ENCODE assay signal across 11 cellular contexts in the genomic region with DNA sequence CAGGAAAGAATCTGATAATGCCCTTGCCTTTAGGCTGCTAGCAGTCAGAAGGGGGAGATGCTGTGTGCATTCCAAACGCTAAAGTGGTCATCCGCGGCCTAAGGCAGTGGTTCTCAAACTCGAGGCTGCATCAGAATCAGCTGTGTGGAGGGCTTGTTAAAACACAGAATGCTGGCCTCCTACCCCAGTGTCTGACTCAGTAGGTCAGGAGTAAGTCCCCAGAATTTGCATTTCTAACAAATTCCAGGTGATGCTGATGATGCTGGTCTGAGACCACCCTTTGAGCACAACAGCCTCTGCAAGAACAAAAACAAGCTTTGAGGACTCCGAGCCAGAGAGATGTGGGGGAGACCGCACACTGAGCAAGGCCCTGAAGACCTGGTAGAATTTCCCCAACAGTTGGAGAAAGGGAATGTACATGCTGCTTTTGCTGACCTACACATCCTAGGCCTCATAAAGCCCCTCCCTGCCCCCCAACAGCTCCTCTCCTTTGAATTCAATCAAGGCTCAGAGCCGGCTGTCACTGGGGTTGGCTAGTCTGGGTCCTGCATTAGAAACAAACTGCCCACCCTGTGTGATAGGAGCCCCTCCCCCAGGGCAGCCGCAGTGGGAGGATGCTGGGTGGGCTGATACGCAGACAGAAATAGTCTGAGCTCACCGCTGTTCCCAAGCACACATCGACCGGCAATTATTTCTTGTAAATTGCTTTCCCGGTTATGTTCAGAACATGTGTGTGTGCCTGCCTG. TPM values are rescaled to one million over a fixed set of nuclear protein-coding genes. Genes with fewer than 3 reads are reported as not detected.
A peak's percentile ranks its signal among the peaks of the same experiment; 100 is the strongest.
DNase-seq lines count a peak whose midpoint lies in the region; ATAC-seq and TF ChIP-seq lines count a peak whose summit lies in the region.
"Had no signal": no experiment of that assay in that cellular context is flagged by ENCODE, and none has a peak within 500 bp of the region (broad histone marks: within the 10 kb centered on the region; RNA-seq: fewer than 3 reads in every experiment).

No MANE protein-coding gene starts in this region.

- peaks cover 7% of the 10 kb centered on the region for H3K36me3 ChIP-seq in CD8-positive, alpha-beta T cell (ENCODE audit: insufficient read depth, low read length)
- H3K36me3 ChIP-seq in mesendoderm (ENCODE audit: control insufficient read depth, insufficient read depth, low read length): no peaks in the 10 kb centered on the region

- intact Hi-C loops in CD8-positive, alpha-beta T cell (cut with DNase I, micrococcal nuclease): no loop called here

- H3K27ac Mint-ChIP-seq in CD8-positive, alpha-beta T cell: peak overlapping the region; percentile 65
- peak overlapping the region; percentile 27 for H3K27ac Mint-ChIP-seq in activated CD8-positive, alpha-beta T cell treated with anti-CD3 and anti-CD28 coated beads, Interleukin-2, amount 10 ng/mL, durations not matched to agents 7 days and 5 days

- H3K4me1 Mint-ChIP-seq in CD8-positive, alpha-beta T cell (ENCODE audit: low read depth): peaks cover 12% of the 10 kb centered on the region
- H3K4me1 Mint-ChIP-seq in activated CD8-positive, alpha-beta T cell treated with anti-CD3 and anti-CD28 coated beads, Interleukin-2, amount 10 ng/mL, durations not matched to agents 7 days and 5 days (ENCODE audit: low read depth): peaks cover 14% of the 10 kb centered on the region

- H3K18ac ChIP-seq in mesendoderm (ENCODE audit: low read length): no peak overlapping the region

- no peak overlapping the region for H3K4me3 Mint-ChIP-seq in CD8-positive, alpha-beta T cell
- H3K4me3 Mint-ChIP-seq in activated CD8-positive, alpha-beta T cell treated with anti-CD3 and anti-CD28 coated beads, Interleukin-2, amount 10 ng/mL, durations not matched to agents 7 days and 5 days: no peak overlapping the region

- H3K4me3 ChIP-seq in CD8-positive, alpha-beta T cell (ENCODE audit: low read depth, low read length): no peak overlapping the region
- no peak overlapping the region for H3K4me3 ChIP-seq in mesendoderm (ENCODE audit: low read length)

- H2AK5ac ChIP-seq in mesendoderm (ENCODE audit: low read length): no peak overlapping the region

- no peak overlapping the region for H3K27ac ChIP-seq in CD8-positive, alpha-beta T cell (ENCODE audit: low read depth, low read length)
- peak overlapping the region; percentile 46 for H3K27ac ChIP-seq in mesendoderm (ENCODE audit: low read depth, low read length)

- CTCF ChIA-PET in CD8-positive, alpha-beta T cell (lab: Charles Lee): interaction anchor here (1.4 kb wide), 1 partner anchor 18 kb away, joined by 3 read pairs; no protein-coding TSS in a partner anchor
- CTCF ChIA-PET in activated CD8-positive, alpha-beta T cell treated with anti-CD3 and anti-CD28 coated beads, Interleukin-2, amount 10 ng/mL, durations not matched to agents 7 days and 5 days (lab: Charles Lee): interaction anchor here (1.1 to 3.9 kb wide), 2 partner anchors 18 to 26 kb away, joined by 3 to 16 read pairs; partner anchors contain the start of gene SHISAL2A

- POLR2A ChIA-PET in CD8-positive, alpha-beta T cell (lab: Charles Lee): interaction anchor here (1.2 kb wide), 1 partner anchor 11 kb away, joined by 3 read pairs; no protein-coding TSS in a partner anchor
- POLR2A ChIA-PET in activated CD8-positive, alpha-beta T cell treated with anti-CD3 and anti-CD28 coated beads, Interleukin-2, amount 10 ng/mL, durations not matched to agents 7 days and 5 days (lab: Charles Lee): interaction anchor here (1.1 to 2.7 kb wide), 4 partner anchors 9 to 256 kb away, joined by 3 to 10 read pairs (median 6); partner anchors contain the start of genes ORC1 and PRPF38A

- H3K27me3 Mint-ChIP-seq in CD8-positive, alpha-beta T cell (ENCODE audit: low read depth): no peaks in the 10 kb centered on the region
- H3K27me3 Mint-ChIP-seq in activated CD8-positive, alpha-beta T cell treated with anti-CD3 and anti-CD28 coated beads, Interleukin-2, amount 10 ng/mL, durations not matched to agents 7 days and 5 days (ENCODE audit: low read depth): no peaks in the 10 kb centered on the region

- H2BK5ac ChIP-seq in mesendoderm (ENCODE audit: low read length): no peak overlapping the region

- DNase-seq in CD8-positive, alpha-beta T cell: no peak
- DNase-seq in activated CD8-positive, alpha-beta T cell treated with anti-CD3 and anti-CD28 coated beads, Interleukin-2, amount 10 ng/mL, durations not matched to agents 7 days and 5 days: no peak
- DNase-seq in mesendoderm: peak; percentile 82
- DNase-seq in putamen (ENCODE audit: low spot score): no peak
- DNase-seq in HPDE6-E6E7 (ENCODE audit: extremely low spot score): no peak
- DNase-seq: effector memory CD4-positive, alpha-beta T cell; NCI-H2171 had no signal

- H4K8ac ChIP-seq in mesendoderm (ENCODE audit: low read depth, low read length): no peak overlapping the region

- no peak overlapping the region for H3K4me2 ChIP-seq in mesendoderm (ENCODE audit: low read length)

- no peaks in the 10 kb centered on the region for H3K27me3 ChIP-seq in CD8-positive, alpha-beta T cell (ENCODE audit: insufficient read depth, low read length)
- no peaks in the 10 kb centered on the region for H3K27me3 ChIP-seq in mesendoderm (ENCODE audit: insufficient read depth, low read length, poor library complexity)

- TF ChIP-seq CTCF in CD8-positive, alpha-beta T cell (IDR thresholded peaks at IDR 0.05): no peak

- no peaks in the 10 kb centered on the region for H3K9me3 ChIP-seq in CD8-positive, alpha-beta T cell (ENCODE audit: low read length)

- no peaks in the 10 kb centered on the region for H3K79me1 ChIP-seq in mesendoderm (ENCODE audit: low read length)

- H2BK120ac ChIP-seq in mesendoderm (ENCODE audit: low read depth, low read length): no peak overlapping the region

- no peak for ATAC-seq in CD8-positive, alpha-beta T cell
- ATAC-seq in HG03521 (IDR thresholded peaks at IDR 0.05; ENCODE audit: unreplicated experiment) (peak; percentile 18), HG03025 (IDR thresholded peaks at IDR 0.05; ENCODE audit: low FRiP score, unreplicated experiment) (no peak), HG03565 (IDR thresholded peaks at IDR 0.05; ENCODE audit: unreplicated experiment) (no peak)
- ATAC-seq in activated CD8-positive, alpha-beta T cell treated with anti-CD3 and anti-CD28 coated beads, Interleukin-2, amount 10 ng/mL, durations not matched to agents 7 days and 5 days: no peak

- H3K9ac ChIP-seq in mesendoderm (ENCODE audit: low read length): peak overlapping the region; percentile 3

- no CpG with 5 or more reads among the region's 13 CpGs for WGBS in mesendoderm (ENCODE audit: extremely low coverage, insufficient coverage, low lambda C conversion rate)

- no peaks in the 10 kb centered on the region for H3K79me2 ChIP-seq in mesendoderm (ENCODE audit: control insufficient read depth, insufficient read depth, low read length)

- no peaks in the 10 kb centered on the region for H3K9me3 Mint-ChIP-seq in CD8-positive, alpha-beta T cell
- no peaks in the 10 kb centered on the region for H3K9me3 Mint-ChIP-seq in activated CD8-positive, alpha-beta T cell treated with anti-CD3 and anti-CD28 coated beads, Interleukin-2, amount 10 ng/mL, durations not matched to agents 7 days and 5 days (ENCODE audit: insufficient read depth)

- H3K4ac ChIP-seq in mesendoderm (ENCODE audit: low read depth, low read length): no peak overlapping the region

- H2BK15ac ChIP-seq in mesendoderm (replicated peaks; ENCODE audit: low read depth): no peak overlapping the region

- H4K5ac ChIP-seq in mesendoderm (ENCODE audit: low read length): no peak overlapping the region

- no peak overlapping the region for H3K23ac ChIP-seq in mesendoderm (ENCODE audit: low read length)

- H3K56ac ChIP-seq in mesendoderm (ENCODE audit: low read length): peak overlapping the region; percentile 46

- peaks cover 54% of the 10 kb centered on the region for H3K36me3 Mint-ChIP-seq in CD8-positive, alpha-beta T cell
- no peaks in the 10 kb centered on the region for H3K36me3 Mint-ChIP-seq in activated CD8-positive, alpha-beta T cell treated with anti-CD3 and anti-CD28 coated beads, Interleukin-2, amount 10 ng/mL, durations not matched to agents 7 days and 5 days (ENCODE audit: low read depth)

- no peaks in the 10 kb centered on the region for H3K4me1 ChIP-seq in CD8-positive, alpha-beta T cell (ENCODE audit: insufficient read depth, low read length)
- peaks cover 8% of the 10 kb centered on the region for H3K4me1 ChIP-seq in mesendoderm (ENCODE audit: control insufficient read depth, low read depth, low read length)

RNA-seq across cellular contexts. Expression of gene SHISAL2A, which starts 27.1 kb away (rescaled TPM):
- total RNA-seq in CD8-positive, alpha-beta T cell: 10 to 100 TPM; 20.9 to 21.3 TPM
- 1 to 10 TPM; 7.9 to 8.6 TPM for total RNA-seq in activated CD8-positive, alpha-beta T cell treated with anti-CD3 and anti-CD28 coated beads, Interleukin-2, amount 10 ng/mL, durations not matched to agents 7 days and 5 days
- polyA plus RNA-seq in mesendoderm (2013, experiment 1 of 2): 0.90 TPM
- polyA plus RNA-seq in mesendoderm (2013, experiment 2 of 2): 0.87 TPM
- polyA plus RNA-seq: BJ had no signal

RNA-seq across cellular contexts. Expression of gene COA7, which starts 38.1 kb away (rescaled TPM):
- 1 to 10 TPM in 1 of 2 experiments, under 1 TPM in 1; 0.94 to 1.8 TPM for total RNA-seq in CD8-positive, alpha-beta T cell
- 10 to 100 TPM; 16.5 to 17.0 TPM for total RNA-seq in activated CD8-positive, alpha-beta T cell treated with anti-CD3 and anti-CD28 coated beads, Interleukin-2, amount 10 ng/mL, durations not matched to agents 7 days and 5 days
- 21.1 TPM for polyA plus RNA-seq in mesendoderm (2013, experiment 1 of 2)
- 22.1 TPM for polyA plus RNA-seq in mesendoderm (2013, experiment 2 of 2)

RNA-seq across cellular contexts. Expression of gene GPX7, which starts 57.9 kb away (rescaled TPM):
- total RNA-seq in CD8-positive, alpha-beta T cell: 10 to 100 TPM; 10.7 to 11.1 TPM
- total RNA-seq in activated CD8-positive, alpha-beta T cell treated with anti-CD3 and anti-CD28 coated beads, Interleukin-2, amount 10 ng/mL, durations not matched to agents 7 days and 5 days: 10 to 100 TPM; 10.0 to 10.4 TPM
- 12.5 TPM for polyA plus RNA-seq in mesendoderm (2013, experiment 1 of 2)
- polyA plus RNA-seq in mesendoderm (2013, experiment 2 of 2): 13.3 TPM

Comparison
In these comparisons a context has a peak if more than half of its experiments do, and no peak if none do; other contexts are left out.
1. RNA of gene COA7, which starts 38.1 kb away (total RNA-seq): 16.5 to 17.0 TPM in activated CD8-positive, alpha-beta T cell treated with anti-CD3 and anti-CD28 coated beads, Interleukin-2, amount 10 ng/mL, durations not matched to agents 7 days and 5 days; 0.94 to 1.8 TPM in CD8-positive, alpha-beta T cell; every median in the first group is over 4 times any median in the second.